ENCODE assay signal across 9 cellular contexts in genomic region chr5:78983601-78984000, GRCh38. TPM values are rescaled to one million over a fixed set of nuclear protein-coding genes. Genes with fewer than 3 reads are reported as not detected.
DNase-seq lines count a peak whose midpoint lies in the region; ATAC-seq and TF ChIP-seq lines count a peak whose summit lies in the region.
"Had no signal": no experiment of that assay in that cellular context is flagged by ENCODE, and none has a peak within 500 bp of the region (broad histone marks: within the 10 kb centered on the region; RNA-seq: fewer than 3 reads in every experiment).

No MANE protein-coding gene starts in this region.

- H3K4me1 ChIP-seq in right atrium auricular region, result peaks cover 0 to 18% of the 10 kb centered on the region in 2 donors
- peaks cover 0 to 12% of the 10 kb centered on the region in 2 donors for H3K4me1 ChIP-seq in ascending aorta
- H3K4me1 ChIP-seq in vagina, result peaks cover 17% of the 10 kb centered on the region

- H3K27me3 ChIP-seq in right atrium auricular region, result no peaks in the 10 kb centered on the region
- no peaks in the 10 kb centered on the region for H3K27me3 ChIP-seq in ascending aorta
- no peaks in the 10 kb centered on the region for H3K27me3 ChIP-seq in vagina

- intact Hi-C loops in Right ventricle myocardium superior (cut with DNase I), result no loop called here
- intact Hi-C loops in ascending aorta (cut with DNase I), result loop anchor here (5.0 to 10.0 kb wide), 5 partner anchors 236 to 689 kb away; partner anchors contain the start of genes AP3B1, HOMER1 and LHFPL2
- intact Hi-C loops in vagina (cut with DNase I), result no loop called here

- peak overlapping the region; percentile 92 for H3K4me3 Mint-ChIP-seq in memory B cell

- ATAC-seq in Right ventricle myocardium superior (ENCODE audit: poor library complexity) (no peak), memory B cell (ENCODE audit: low read depth) (no peak), GM18502 (IDR thresholded peaks at IDR 0.05; ENCODE audit: poor library complexity, unreplicated experiment) (no peak)

- H3K9me3 ChIP-seq in right atrium auricular region, result no peaks in the 10 kb centered on the region
- H3K9me3 ChIP-seq in ascending aorta, result no peaks in the 10 kb centered on the region
- H3K9me3 ChIP-seq in vagina, result no peaks in the 10 kb centered on the region

- TF ChIP-seq POLR2A in vagina (IDR thresholded peaks at IDR 0.05), result no peak

- TF ChIP-seq CTCF in right atrium auricular region (IDR thresholded peaks at IDR 0.05) (no peak), ascending aorta (IDR thresholded peaks at IDR 0.05) (no peak), vagina (IDR thresholded peaks at IDR 0.05) (no peak)

- no peak for DNase-seq in right atrium auricular region (ENCODE audit: low spot score)
- no peak for DNase-seq in Right ventricle myocardium superior
- DNase-seq in ascending aorta (ENCODE audit: low spot score in 2 of 2), result no peak
- DNase-seq in memory B cell (ENCODE audit: low spot score in 2 of 2), result no peak
- DNase-seq in vagina (ENCODE audit: extremely low spot score in 2 of 2), result no peak
- no peak for DNase-seq in iPS-NIHi7 (ENCODE audit: extremely low spot score)
- no peak for DNase-seq in stimulated activated CD4-positive, alpha-beta T cell treated with anti-CD3 and anti-CD28 coated beads, Interleukin-4, amount 100 ng/mL, for 4 hours
- DNase-seq: stimulated activated CD4-positive, alpha-beta T cell treated with anti-CD3 and anti-CD28 coated beads, Interleukin-2, amount 100 ng/mL, for 24 hours had no signal

- H3K27ac Mint-ChIP-seq in memory B cell, result peak overlapping the region; percentile 91

- H3K36me3 Mint-ChIP-seq in memory B cell, result no peaks in the 10 kb centered on the region

- H3K36me3 ChIP-seq in right atrium auricular region (no peaks in the 10 kb centered on the region), ascending aorta (no peaks in the 10 kb centered on the region), vagina (no peaks in the 10 kb centered on the region)

- peaks cover 25% of the 10 kb centered on the region for H3K4me1 Mint-ChIP-seq in memory B cell

- peak overlapping the region in 1 of 2 donors; percentile 91 for H3K4me3 ChIP-seq in right atrium auricular region
- H3K4me3 ChIP-seq in ascending aorta, result peak overlapping the region; percentile 89 to 95
- peak overlapping the region; percentile 61 to 78 for H3K4me3 ChIP-seq in vagina

- H3K27me3 Mint-ChIP-seq in memory B cell, result no peaks in the 10 kb centered on the region

- H3K27ac ChIP-seq in right atrium auricular region (peak overlapping the region; percentile 98), ascending aorta (peak overlapping the region; percentile 96), vagina (peak overlapping the region; percentile 86)

- no peaks in the 10 kb centered on the region for H3K9me3 Mint-ChIP-seq in memory B cell

RNA-seq across cellular contexts. Expression of gene ARSB, which starts 1.5 kb away (rescaled TPM):
- 10 to 100 TPM; 11.5 to 16.4 TPM for total RNA-seq in right atrium auricular region
- total RNA-seq in Right ventricle myocardium superior, result 9.7 TPM
- total RNA-seq in ascending aorta, result 18.6 TPM
- 12.3 TPM for total RNA-seq in vagina
